ENCODE assay signal across 1 cellular context in the genomic region with DNA sequence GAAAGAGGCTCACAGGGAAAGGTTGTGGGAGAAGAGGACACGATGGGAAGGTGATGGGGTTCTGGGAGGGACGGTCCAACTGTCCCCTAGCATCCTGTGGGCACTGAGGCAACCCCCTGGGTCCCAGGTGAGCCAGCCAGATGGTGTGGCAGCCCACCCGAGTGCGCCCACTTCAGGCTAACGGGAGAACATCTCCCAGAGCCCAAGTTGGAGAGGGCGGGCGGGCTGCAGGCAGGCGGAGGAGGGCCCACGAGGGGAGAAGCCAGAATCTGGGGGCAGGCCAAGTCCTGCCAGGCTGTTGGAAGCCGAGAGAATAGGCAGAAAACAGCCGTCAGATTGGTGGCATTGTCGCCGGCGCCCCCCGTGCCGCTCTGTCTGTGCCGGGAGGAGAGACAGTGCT.
A peak's percentile ranks its signal among the peaks of the same experiment; 100 is the strongest.
TF ChIP-seq lines count a peak whose summit lies in the region.

No MANE protein-coding gene starts in this region.

TF ChIP-seq in HepG2, 621 proteins besides CTCF, POLR2A, EP300 and RAD21:
- TF ChIP-seq ZNF160 (CRISPR knock-in tag; IDR thresholded peaks at IDR 0.05) (no peak), SRSF1 (optimal IDR thresholded peaks at IDR 0.05; ENCODE audit: low read depth, low read length) (peak; percentile 44), DNMT1 (CRISPR knock-in tag; IDR thresholded peaks at IDR 0.05) (no peak), SALL1 (CRISPR knock-in tag; IDR thresholded peaks at IDR 0.05) (0 out of 2 replicates have a peak, but pooled peaks have one; percentile 18), EED (CRISPR knock-in tag; IDR thresholded peaks at IDR 0.05) (peak; percentile 52; the same call in 1 of the 2 replicates), MED13 (CRISPR knock-in tag; IDR thresholded peaks at IDR 0.05) (no peak), STAG1 (CRISPR knock-in tag; IDR thresholded peaks at IDR 0.05) (0 out of 2 replicates have a peak, but pooled peaks have one; percentile 28), ATAD3A (CRISPR knock-in tag; IDR thresholded peaks at IDR 0.05) (no peak)
- TF ChIP-seq, protein P1, sequence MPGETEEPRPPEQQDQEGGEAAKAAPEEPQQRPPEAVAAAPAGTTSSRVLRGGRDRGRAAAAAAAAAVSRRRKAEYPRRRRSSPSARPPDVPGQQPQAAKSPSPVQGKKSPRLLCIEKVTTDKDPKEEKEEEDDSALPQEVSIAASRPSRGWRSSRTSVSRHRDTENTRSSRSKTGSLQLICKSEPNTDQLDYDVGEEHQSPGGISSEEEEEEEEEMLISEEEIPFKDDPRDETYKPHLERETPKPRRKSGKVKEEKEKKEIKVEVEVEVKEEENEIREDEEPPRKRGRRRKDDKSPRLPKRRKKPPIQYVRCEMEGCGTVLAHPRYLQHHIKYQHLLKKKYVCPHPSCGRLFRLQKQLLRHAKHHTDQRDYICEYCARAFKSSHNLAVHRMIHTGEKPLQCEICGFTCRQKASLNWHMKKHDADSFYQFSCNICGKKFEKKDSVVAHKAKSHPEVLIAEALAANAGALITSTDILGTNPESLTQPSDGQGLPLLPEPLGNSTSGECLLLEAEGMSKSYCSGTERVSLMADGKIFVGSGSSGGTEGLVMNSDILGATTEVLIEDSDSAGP (CRISPR knock-in tag; IDR thresholded peaks at IDR 0.05; ENCODE audit: borderline replicate concordance), result peak; percentile 17; the same call in 1 of the 2 replicates
- TF ChIP-seq, protein P2, sequence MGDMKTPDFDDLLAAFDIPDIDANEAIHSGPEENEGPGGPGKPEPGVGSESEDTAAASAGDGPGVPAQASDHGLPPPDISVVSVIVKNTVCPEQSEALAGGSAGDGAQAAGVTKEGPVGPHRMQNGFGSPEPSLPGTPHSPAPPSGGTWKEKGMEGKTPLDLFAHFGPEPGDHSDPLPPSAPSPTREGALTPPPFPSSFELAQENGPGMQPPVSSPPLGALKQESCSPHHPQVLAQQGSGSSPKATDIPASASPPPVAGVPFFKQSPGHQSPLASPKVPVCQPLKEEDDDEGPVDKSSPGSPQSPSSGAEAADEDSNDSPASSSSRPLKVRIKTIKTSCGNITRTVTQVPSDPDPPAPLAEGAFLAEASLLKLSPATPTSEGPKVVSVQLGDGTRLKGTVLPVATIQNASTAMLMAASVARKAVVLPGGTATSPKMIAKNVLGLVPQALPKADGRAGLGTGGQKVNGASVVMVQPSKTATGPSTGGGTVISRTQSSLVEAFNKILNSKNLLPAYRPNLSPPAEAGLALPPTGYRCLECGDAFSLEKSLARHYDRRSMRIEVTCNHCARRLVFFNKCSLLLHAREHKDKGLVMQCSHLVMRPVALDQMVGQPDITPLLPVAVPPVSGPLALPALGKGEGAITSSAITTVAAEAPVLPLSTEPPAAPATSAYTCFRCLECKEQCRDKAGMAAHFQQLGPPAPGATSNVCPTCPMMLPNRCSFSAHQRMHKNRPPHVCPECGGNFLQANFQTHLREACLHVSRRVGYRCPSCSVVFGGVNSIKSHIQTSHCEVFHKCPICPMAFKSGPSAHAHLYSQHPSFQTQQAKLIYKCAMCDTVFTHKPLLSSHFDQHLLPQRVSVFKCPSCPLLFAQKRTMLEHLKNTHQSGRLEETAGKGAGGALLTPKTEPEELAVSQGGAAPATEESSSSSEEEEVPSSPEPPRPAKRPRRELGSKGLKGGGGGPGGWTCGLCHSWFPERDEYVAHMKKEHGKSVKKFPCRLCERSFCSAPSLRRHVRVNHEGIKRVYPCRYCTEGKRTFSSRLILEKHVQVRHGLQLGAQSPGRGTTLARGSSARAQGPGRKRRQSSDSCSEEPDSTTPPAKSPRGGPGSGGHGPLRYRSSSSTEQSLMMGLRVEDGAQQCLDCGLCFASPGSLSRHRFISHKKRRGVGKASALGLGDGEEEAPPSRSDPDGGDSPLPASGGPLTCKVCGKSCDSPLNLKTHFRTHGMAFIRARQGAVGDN (CRISPR knock-in tag; IDR thresholded peaks at IDR 0.05), result 0 out of 2 replicates have a peak, but pooled peaks have one; percentile 11
- TF ChIP-seq, protein P3, sequence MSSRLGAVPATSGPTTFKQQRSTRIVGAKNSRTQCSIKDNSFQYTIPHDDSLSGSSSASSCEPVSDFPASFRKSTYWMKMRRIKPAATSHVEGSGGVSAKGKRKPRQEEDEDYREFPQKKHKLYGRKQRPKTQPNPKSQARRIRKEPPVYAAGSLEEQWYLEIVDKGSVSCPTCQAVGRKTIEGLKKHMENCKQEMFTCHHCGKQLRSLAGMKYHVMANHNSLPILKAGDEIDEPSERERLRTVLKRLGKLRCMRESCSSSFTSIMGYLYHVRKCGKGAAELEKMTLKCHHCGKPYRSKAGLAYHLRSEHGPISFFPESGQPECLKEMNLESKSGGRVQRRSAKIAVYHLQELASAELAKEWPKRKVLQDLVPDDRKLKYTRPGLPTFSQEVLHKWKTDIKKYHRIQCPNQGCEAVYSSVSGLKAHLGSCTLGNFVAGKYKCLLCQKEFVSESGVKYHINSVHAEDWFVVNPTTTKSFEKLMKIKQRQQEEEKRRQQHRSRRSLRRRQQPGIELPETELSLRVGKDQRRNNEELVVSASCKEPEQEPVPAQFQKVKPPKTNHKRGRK (CRISPR knock-in tag; IDR thresholded peaks at IDR 0.05), result no peak
